ENCODE assay signal across 20 cellular contexts in genomic region chr9:124047106-124047716, GRCh38. TPM values are rescaled to one million over a fixed set of nuclear protein-coding genes. Genes with fewer than 3 reads are reported as not detected.
DNase-seq lines count a peak whose midpoint lies in the region; ATAC-seq and TF ChIP-seq lines count a peak whose summit lies in the region.
"Had no signal": no experiment of that assay in that cellular context is flagged by ENCODE, and none has a peak within 500 bp of the region (broad histone marks: within the 10 kb centered on the region; RNA-seq: fewer than 3 reads in every experiment).

No MANE protein-coding gene starts in this region.

- CTCF ChIA-PET in A673 (lab: Charles Lee) = no interaction called here
- CTCF ChIA-PET in WTC11 (lab: Charles Lee) = no interaction called here

- no peak overlapping the region for H3K27ac ChIP-seq in A673 (ENCODE audit: low read depth, low read length, poor library complexity, severe bottlenecking)
- H3K27ac ChIP-seq: RWPE1 had no signal

- no peak for TF ChIP-seq CTCF in A673 (conservative IDR thresholded peaks at IDR 0.05; ENCODE audit: low read depth, low read length)
- no peak for TF ChIP-seq CTCF in WTC11 (IDR thresholded peaks at IDR 0.05)
- TF ChIP-seq CTCF in BE2C (IDR thresholded peaks at IDR 0.05; ENCODE audit: low read depth, low read length) = no peak

- H3K27me3 ChIP-seq in A673 (replicated peaks; ENCODE audit: insufficient read depth, low read depth, low read length, poor library complexity) (no peaks in the 10 kb centered on the region), BE2C (no peaks in the 10 kb centered on the region)
- H3K27me3 ChIP-seq: MG63 had no signal

- no peaks in the 10 kb centered on the region for H3K9me3 Mint-ChIP-seq in WTC11
- H3K9me3 Mint-ChIP-seq: CD4-positive, alpha-beta T cell; HFFc6 had no signal

- intact Hi-C loops in A673 (cut with micrococcal nuclease; ENCODE audit: unreplicated experiment) = no loop called here

- H3K4me3 Mint-ChIP-seq in WTC11 = peak overlapping the region; percentile 47; the same call in 1 of the 2 replicates
- H3K4me3 Mint-ChIP-seq: CD4-positive, alpha-beta T cell; HFFc6 had no signal

- no peak overlapping the region for H3K27ac Mint-ChIP-seq in WTC11
- H3K27ac Mint-ChIP-seq: CD4-positive, alpha-beta T cell; HFFc6 had no signal

- no peak overlapping the region for H3K4me3 ChIP-seq in A673 (ENCODE audit: low read depth, low read length, poor library complexity, severe bottlenecking)
- H3K4me3 ChIP-seq in BE2C (ENCODE audit: low read depth, low read length) = no peak overlapping the region
- H3K4me3 ChIP-seq: GM12878, MG63 had no signal

- H3K9me3 ChIP-seq in A673 (ENCODE audit: low read depth, low read length, poor library complexity, severe bottlenecking) = no peaks in the 10 kb centered on the region
- no peaks in the 10 kb centered on the region for H3K9me3 ChIP-seq in BE2C
- H3K9me3 ChIP-seq: MG63 had no signal

- DNase-seq in A673 (ENCODE audit: low spot score) (peak; percentile 81), GF-D8 (lab: John Stamatoyannopoulos, UW) (peak; percentile 4), WTC11 (ENCODE audit: low spot score) (no peak), glomerular endothelial cell (ENCODE audit: extremely low read depth, low read depth, low spot score) (peak; percentile 27), amniotic stem cell (lab: John Stamatoyannopoulos, UW) (no peak), BE2C (no peak)
- DNase-seq: AML-193; Calu3; CD4-positive, alpha-beta T cell; DMS79 treated with DMSO at 0.1 percent for 48 hours; HFFc6; MG63; NCI-H1417; NCI-H1930; NCI-H69 had no signal

- no peaks in the 10 kb centered on the region for H3K36me3 Mint-ChIP-seq in WTC11

- H3K36me3 ChIP-seq in A673 (ENCODE audit: insufficient read depth, low read length, poor library complexity, severe bottlenecking) = no peaks in the 10 kb centered on the region
- H3K36me3 ChIP-seq in BE2C = no peaks in the 10 kb centered on the region
- H3K36me3 ChIP-seq: MG63 had no signal

- ATAC-seq in WTC11 (no peak), GM18517 (IDR thresholded peaks at IDR 0.05; ENCODE audit: unreplicated experiment) (no peak), GM18498 (IDR thresholded peaks at IDR 0.05; ENCODE audit: unreplicated experiment) (no peak)
- ATAC-seq: GM12878 had no signal

- H3K4me1 ChIP-seq in A673 (ENCODE audit: insufficient read depth, low read length, poor library complexity, severe bottlenecking) (peaks cover 4% of the 10 kb centered on the region), BE2C (no peaks in the 10 kb centered on the region)

- no TSS peak for BruUV-seq in A673 (replicated peaks; lab: Mats Ljungman, UMichigan)

- POLR2A ChIA-PET in A673 (lab: Charles Lee; ENCODE audit: low non-redundant PET) = no interaction called here
- POLR2A ChIA-PET in WTC11 (lab: Charles Lee) = no interaction called here

- peaks cover 46% of the 10 kb centered on the region for H3K27me3 Mint-ChIP-seq in WTC11 (ENCODE audit: low read depth)

- H3K4me1 Mint-ChIP-seq in WTC11 = peaks cover 7% of the 10 kb centered on the region; the same call in 1 of the 2 replicates

TF ChIP-seq in WTC11, 78 proteins besides CTCF, POLR2A, EP300 and RAD21:
- TF ChIP-seq JUN (CRISPR knock-in tag; IDR thresholded peaks at IDR 0.05) = no peak
- no peak for TF ChIP-seq GTF2I (CRISPR knock-in tag; conservative IDR thresholded peaks at IDR 0.05)
- no peak for TF ChIP-seq ELF4 (CRISPR knock-in tag; IDR thresholded peaks at IDR 0.05; ENCODE audit: low read depth)
- TF ChIP-seq PRRX2 (CRISPR knock-in tag; IDR thresholded peaks at IDR 0.05) = no peak

RNA-seq across cellular contexts. Expression of gene LHX2, which starts 35.6 kb away (rescaled TPM):
- 0.17 and 0.26 TPM in 2 replicates for total RNA-seq in A673 (2021)
- total RNA-seq in WTC11 (2021) = 0.42 to 0.50 TPM in 2 of 3 replicates, not detected in the other
- not detected in 2 replicates for total RNA-seq in glomerular endothelial cell
- polyA plus RNA-seq in BE2C (2012; ENCODE audit: insufficient read depth, insufficient read length, low read depth) = not detected
- total RNA-seq: Calu3, HFFc6, HT-29 had no signal

Comparison
In these comparisons a context has a peak if more than half of its experiments do, and no peak if none do; other contexts are left out.
1. DNase-seq: peak in A673 (single experiment), GF-D8 (single experiment) and glomerular endothelial cell (single experiment); none in WTC11 (single experiment), amniotic stem cell (single experiment) and BE2C (single experiment).